Comparison of ENCODE assay signal across 34 cellular contexts in genomic region chr2:42378415-42378814, GRCh38.
"Had no signal": no experiment of that assay in that cellular context is flagged by ENCODE, and none has a peak within 500 bp of the region (broad histone marks: within the 10 kb centered on the region; RNA-seq: fewer than 3 reads in every experiment).

No MANE protein-coding gene starts in this region.

- H3K36me3 ChIP-seq: MG63 had no signal

- H3K27me3 ChIP-seq: MG63 had no signal

- DNase-seq: Karpas-422, Kasumi-1, KG1, MG63, MM.1S, MV-4-11, NCI-H1048, NCI-H1092, NCI-H1092 treated with DMSO at 0.1 percent for 48 hours, NCI-H1105, NCI-H1105 treated with DMSO at 0.1 percent for 48 hours, NCI-H1417, NCI-H1417 treated with DMSO at 0.1 percent for 48 hours, NCI-H1436, NCI-H1436 treated with DMSO at 0.1 percent for 48 hours, NCI-H146, NCI-H1694, NCI-H1694 treated with DMSO at 0.1 percent for 48 hours, NCI-H187, NCI-H187 treated with DMSO at 0.1 percent for 48 hours, NCI-H1930, NCI-H2029, NCI-H2029 treated with DMSO at 0.1 percent for 48 hours, NCI-H2081, NCI-H2081 treated with DMSO at 0.1 percent for 48 hours, NCI-H2107, NCI-H2171, NCI-H2171 treated with DMSO at 0.1 percent for 48 hours, NCI-H2227 treated with DMSO at 0.1 percent for 48 hours, NCI-H226, NCI-H345, NCI-H446, NCI-H446 treated with DMSO at 0.1 percent for 48 hours had no signal

- H3K9me3 ChIP-seq: MG63 had no signal

- H3K9ac ChIP-seq: KMS-11 had no signal

- H3K4me2 ChIP-seq: KMS-11 had no signal

- H3K4me3 ChIP-seq: MG63 had no signal

- H3K27ac ChIP-seq: KMS-11 had no signal
